In genomic region chr18:12703714-12704113, GRCh38 we compare ENCODE assay signal across 7 cellular contexts. TPM values are rescaled to one million over a fixed set of nuclear protein-coding genes. Genes with fewer than 3 reads are reported as not detected.
DNase-seq lines count a peak whose midpoint lies in the region; ATAC-seq, FAIRE-seq and TF ChIP-seq lines count a peak whose summit lies in the region.

No MANE protein-coding gene starts in this region.

- TF ChIP-seq RAD21 in GM12878 (IDR thresholded peaks at IDR 0.05; ENCODE audit: insufficient read depth, low read depth, low read length) (no peak), liver (IDR thresholded peaks at IDR 0.05) (no peak)

- in situ Hi-C loops in GM12878 (cut with MboI) = no loop called here

- POLR2A ChIA-PET in GM12878 (lab: Charles Lee) = interaction anchor here (0.8 to 1.9 kb wide), 2 partner anchors 11 to 293 kb away, joined by 3 to 7 read pairs; no protein-coding TSS in a partner anchor

- SMC1A ChIA-PET in GM12878 (lab: Charles Lee; ENCODE audit: uncharacterized antibody, unreplicated experiment) = interaction anchor here (1.1 to 1.3 kb wide), 3 partner anchors 12 to 327 kb away, joined by 3 read pairs; partner anchors contain the start of gene AFG3L2

- no peaks in the 10 kb centered on the region for H4K20me1 ChIP-seq in GM12878 (ENCODE audit: control insufficient read depth, insufficient read depth)

- H3K9me3 ChIP-seq in GM12878 (replicated peaks; ENCODE audit: control insufficient read depth, insufficient read depth, low read length) (no peaks in the 10 kb centered on the region), liver (ENCODE audit: control insufficient read depth in 4 of 4, low read length in 3 of 4) (no peaks in the 10 kb centered on the region), tibial nerve (no peaks in the 10 kb centered on the region)

- TF ChIP-seq POLR2A in GM12878 (IDR thresholded peaks at IDR 0.05; ENCODE audit: low read depth, low read length) (no peak), tibial nerve (IDR thresholded peaks at IDR 0.05) (no peak)

- no peak for FAIRE-seq in GM12878 (lab: Jason Lieb, UNC)

- peak; percentile 58 for DNase-seq in EH (ENCODE audit: low read depth)
- DNase-seq in NAMALWA (ENCODE audit: low spot score) = peak; percentile 57
- no peak for DNase-seq in GM12878 (ENCODE audit: low read depth, low spot score)
- DNase-seq in tibial nerve (ENCODE audit: low spot score in 2 of 2) = no peak
- no peak for DNase-seq in foreskin melanocyte
- no peak for DNase-seq in NCI-H2196 (lab: John Stamatoyannopoulos, UW; ENCODE audit: unreplicated experiment)

- intact Hi-C loops in GM12878 (cut with micrococcal nuclease; ENCODE audit: unreplicated experiment) = no loop called here

- peak; percentile 15; the same call in 2 of the 3 replicates for ATAC-seq in GM12878

- WGBS in GM12878 (ENCODE audit: insufficient coverage, insufficient replicate concordance, low lambda C conversion rate, missing lambda C conversion rate) = 3% methylated on average over 2 of the region's 2 CpGs
- WGBS in liver = under 1% methylated on average over 2 of the region's 2 CpGs
- WGBS in tibial nerve, 2 donors = 0 to 1% methylated on average over 2 of the region's 2 CpGs

- CTCF ChIA-PET in GM12878 (lab: Yijun Ruan, JAX) = interaction anchor here (1.5 kb wide), 1 partner anchor 187 kb away, joined by 3 read pairs; no protein-coding TSS in a partner anchor

- H3K4me2 ChIP-seq in GM12878 (ENCODE audit: control insufficient read depth, insufficient read depth) = peak overlapping the region; percentile 58

- H3K27me3 ChIP-seq in GM12878 (replicated peaks in 1 of 2; ENCODE audit: control insufficient read depth in 2 of 2, insufficient read depth in 2 of 2, low read length in 1 of 2) (no peaks in the 10 kb centered on the region), liver (ENCODE audit: control insufficient read depth in 4 of 4, insufficient read depth in 4 of 4, low read length in 3 of 4) (no peaks in the 10 kb centered on the region), tibial nerve (no peaks in the 10 kb centered on the region)

- H3K9ac ChIP-seq in GM12878 (ENCODE audit: control insufficient read depth, insufficient read depth, low read length) = peak overlapping the region; percentile 72
- peak overlapping the region; percentile 89 to 94 for H3K9ac ChIP-seq in liver (ENCODE audit: low read depth in 1 of 2, low read length in 2 of 2)

- no peak overlapping the region for H2AFZ ChIP-seq in GM12878 (ENCODE audit: control insufficient read depth, low read depth, low read length)

- H3K4me1 ChIP-seq in GM12878 (ENCODE audit: control insufficient read depth, insufficient read depth, low read length) (peaks cover 16% of the 10 kb centered on the region), liver (ENCODE audit: control insufficient read depth in 4 of 4, insufficient read depth in 4 of 4, low read length in 3 of 4) (peaks cover 11 to 35% (median 18%) of the 10 kb centered on the region in 4 donors), tibial nerve (peaks cover 0 to 40% (median 20%) of the 10 kb centered on the region in 4 donors)

- peak overlapping the region; percentile 98 for H3K27ac ChIP-seq in GM12878 (ENCODE audit: control insufficient read depth, insufficient read depth)
- H3K27ac ChIP-seq in liver (ENCODE audit: low read depth in 1 of 2, low read length in 2 of 2) = no peak overlapping the region
- peak overlapping the region in 3 of 4 donors; percentile 92 to 99 (median 92) for H3K27ac ChIP-seq in tibial nerve

- RAD21 ChIA-PET in GM12878 (lab: Charles Lee; ENCODE audit: unreplicated experiment) = interaction anchor here (1.1 kb wide), 1 partner anchor 327 kb away, joined by 3 read pairs; the partner anchor contains the start of gene AFG3L2

- H3K79me2 ChIP-seq in GM12878 (ENCODE audit: control insufficient read depth, insufficient read depth, low read length) = peaks cover 57% of the 10 kb centered on the region

- BruUV-seq in GM12878 (replicated peaks; lab: Mats Ljungman, UMichigan) = TSS peak; percentile 85

- H3K4me3 ChIP-seq in GM12878 (peak overlapping the region; percentile 96), liver (ENCODE audit: low read depth in 1 of 3, low read length in 3 of 3) (peak overlapping the region; percentile 90 to 98 (median 90)), tibial nerve (peak overlapping the region; percentile 63 to 80 (median 70))

- H3K36me3 ChIP-seq in GM12878 (ENCODE audit: control insufficient read depth in 2 of 2, insufficient read depth in 2 of 2, low read length in 1 of 2) = peaks cover 2 to 10% of the 10 kb centered on the region in 2 experiments; a peak in 2 of 4 replicates
- H3K36me3 ChIP-seq in liver (ENCODE audit: control insufficient read depth in 4 of 4, insufficient read depth in 3 of 4, low read depth in 1 of 4, low read length in 3 of 4) = peaks cover 5 to 20% (median 13%) of the 10 kb centered on the region in 4 donors
- H3K36me3 ChIP-seq in tibial nerve = peaks cover 0 to 27% (median 6%) of the 10 kb centered on the region in 3 donors

- no peak for TF ChIP-seq EP300 in GM12878 (IDR thresholded peaks at IDR 0.05; ENCODE audit: borderline replicate concordance in 1 of 2, control insufficient read depth in 1 of 2, low read depth in 2 of 2, low read length in 2 of 2)
- TF ChIP-seq EP300 in tibial nerve (IDR thresholded peaks at IDR 0.05) = no peak

- TF ChIP-seq CTCF in GM12878 (IDR thresholded peaks at IDR 0.05 in 2 of 3, conservative IDR thresholded peaks at IDR 0.05 in 1 of 3; ENCODE audit: control insufficient read depth in 2 of 3, extremely low read depth in 1 of 3, insufficient read depth in 1 of 3, low read depth in 3 of 3, low read length in 3 of 3) (no peak), liver (IDR thresholded peaks at IDR 0.05; ENCODE audit: low read depth, low read length, missing input control) (no peak), tibial nerve (IDR thresholded peaks at IDR 0.05) (no peak)

RNA-seq across cellular contexts. Expression of gene PSMG2, which starts 0.9 kb away (rescaled TPM):
- 24.6 and 24.8 TPM in 2 replicates for total RNA-seq in GM12878 (2013; cell fraction: nucleolus; rRNA removed)
- total RNA-seq in GM12878 (2014; rRNA removed) (117 and 134 TPM in 2 replicates), GM12878 (2014; rRNA removed; fragmentation: Illumina TruSeq; extraction: Trizol) (111 and 116 TPM in 2 replicates), GM12878 (2021) (87.0 and 88.5 TPM in 2 replicates), liver (10 to 100 TPM; 24.2 to 48.0 TPM), tibial nerve (100 to 1,000 TPM in 1 of 4 donors, 10 to 100 TPM in 3; 52.6 to 102 (median 75.3) TPM)
- 53.3 TPM for polyA plus RNA-seq in GM12878 (2011; ENCODE audit: low read depth)
- polyA plus RNA-seq in GM12878 (2011; rRNA removed) (93.4 and 102 TPM in 2 replicates), GM12878 (2014; fragmentation: Illumina TruSeq; extraction: Trizol) (116 and 119 TPM in 2 replicates), GM12878 (2014; fragmentation: Nextera tagmentation; extraction: Ambion mirVana) (100 to 1,000 TPM; 168 to 268 TPM), GM12878 (2014; rRNA removed) (81.5 and 97.4 TPM in 2 replicates), GM12878 (2016; fragmentation: Nextera tagmentation; extraction: Ambion mirVana) (100 to 1,000 TPM; 156 to 174 TPM), liver (10 to 100 TPM; 32.1 to 41.1 TPM)
- 62.4 and 64.0 TPM in 2 replicates for polyA plus RNA-seq in GM12878 (2011; cell fraction: cytosol; rRNA removed)
- 34.3 and 37.0 TPM in 2 replicates for polyA plus RNA-seq in GM12878 (2011; cell fraction: nucleus; rRNA removed)
- polyA plus RNA-seq in GM12878 (2012) = 74.9 and 88.9 TPM in 2 replicates
- polyA minus RNA-seq in GM12878 (2011; rRNA and poly(A)+ RNA removed) = 54.7 and 59.0 TPM in 2 replicates
- 29.1 and 29.4 TPM in 2 replicates for polyA minus RNA-seq in GM12878 (2011; cell fraction: cytosol; rRNA and poly(A)+ RNA removed)
- polyA minus RNA-seq in GM12878 (2011; cell fraction: nucleus; rRNA and poly(A)+ RNA removed) = 8.1 and 11.1 TPM in 2 replicates

RNA-seq across cellular contexts. Expression of gene CEP76, which starts 1.2 kb away (rescaled TPM):
- 19.7 and 21.1 TPM in 2 replicates for total RNA-seq in GM12878 (2013; cell fraction: nucleolus; rRNA removed)
- total RNA-seq in GM12878 (2014; rRNA removed) = 13.9 and 14.1 TPM in 2 replicates
- 13.2 and 13.7 TPM in 2 replicates for total RNA-seq in GM12878 (2014; rRNA removed; fragmentation: Illumina TruSeq; extraction: Trizol)
- total RNA-seq in GM12878 (2021) = 10.1 and 11.9 TPM in 2 replicates
- polyA plus RNA-seq in GM12878 (2011; ENCODE audit: low read depth) = 3.6 TPM
- polyA plus RNA-seq in GM12878 (2011; rRNA removed) = 13.7 and 21.5 TPM in 2 replicates
- polyA plus RNA-seq in GM12878 (2011; cell fraction: cytosol; rRNA removed) = 7.6 and 8.5 TPM in 2 replicates
- 9.5 and 12.3 TPM in 2 replicates for polyA plus RNA-seq in GM12878 (2011; cell fraction: nucleus; rRNA removed)
- 5.2 and 5.4 TPM in 2 replicates for polyA plus RNA-seq in GM12878 (2012)
- 10.7 and 13.5 TPM in 2 replicates for polyA plus RNA-seq in GM12878 (2014; fragmentation: Illumina TruSeq; extraction: Trizol)
- polyA plus RNA-seq in GM12878 (2014; fragmentation: Nextera tagmentation; extraction: Ambion mirVana) = 1 to 10 TPM; 3.9 to 4.7 TPM
- 13.8 and 14.7 TPM in 2 replicates for polyA plus RNA-seq in GM12878 (2014; rRNA removed)
- polyA plus RNA-seq in GM12878 (2016; fragmentation: Nextera tagmentation; extraction: Ambion mirVana) = 10 to 100 TPM; 12.8 to 14.9 TPM
- polyA minus RNA-seq in GM12878 (2011; rRNA and poly(A)+ RNA removed) = 20.1 and 25.6 TPM in 2 replicates
- 5.9 and 6.3 TPM in 2 replicates for polyA minus RNA-seq in GM12878 (2011; cell fraction: cytosol; rRNA and poly(A)+ RNA removed)
- polyA minus RNA-seq in GM12878 (2011; cell fraction: nucleus; rRNA and poly(A)+ RNA removed) = 8.6 and 10.4 TPM in 2 replicates
- total RNA-seq in liver = 10 to 100 TPM in 1 of 2 donors, 1 to 10 TPM in 1; 6.4 to 11.8 TPM
- 1 to 10 TPM; 1.3 to 2.1 TPM for polyA plus RNA-seq in liver
- 10 to 100 TPM in 2 of 4 donors, 1 to 10 TPM in 2; 3.1 to 13.6 (median 9.8) TPM for total RNA-seq in tibial nerve

RNA-seq across cellular contexts. Expression of gene SPIRE1, which starts 45.8 kb away (rescaled TPM):
- 0.07 TPM in 1 of 2 replicates, not detected in the other for total RNA-seq in GM12878 (2013; cell fraction: nucleolus; rRNA removed)
- total RNA-seq in GM12878 (2014; rRNA removed) (9.2 TPM in 2 replicates), GM12878 (2014; rRNA removed; fragmentation: Illumina TruSeq; extraction: Trizol) (7.6 and 8.6 TPM in 2 replicates), GM12878 (2021) (6.9 and 8.4 TPM in 2 replicates), liver (1 to 10 TPM; 2.9 to 3.4 TPM), tibial nerve (10 to 100 TPM; 55.5 to 72.5 (median 60.4) TPM)
- 0.43 TPM for polyA plus RNA-seq in GM12878 (2011; ENCODE audit: low read depth)
- polyA plus RNA-seq in GM12878 (2011; rRNA removed) (0.18 and 0.19 TPM in 2 replicates), GM12878 (2014; fragmentation: Illumina TruSeq; extraction: Trizol) (7.3 and 7.6 TPM in 2 replicates), GM12878 (2014; fragmentation: Nextera tagmentation; extraction: Ambion mirVana) (1 to 10 TPM; 1.9 to 2.6 TPM), GM12878 (2014; rRNA removed) (4.4 and 5.3 TPM in 2 replicates), GM12878 (2016; fragmentation: Nextera tagmentation; extraction: Ambion mirVana) (1 to 10 TPM; 1.4 to 3.3 TPM), liver (1 to 10 TPM in 1 of 2 donors, under 1 TPM in 1; 0.29 to 5.7 TPM)
- 0.06 and 0.10 TPM in 2 replicates for polyA plus RNA-seq in GM12878 (2011; cell fraction: cytosol; rRNA removed)
- polyA plus RNA-seq in GM12878 (2011; cell fraction: nucleus; rRNA removed) = 0.06 and 0.09 TPM in 2 replicates
- 0.54 and 1.00 TPM in 2 replicates for polyA plus RNA-seq in GM12878 (2012)
- 0.07 and 0.10 TPM in 2 replicates for polyA minus RNA-seq in GM12878 (2011; rRNA and poly(A)+ RNA removed)
- polyA minus RNA-seq in GM12878 (2011; cell fraction: cytosol; rRNA and poly(A)+ RNA removed) = 0.53 TPM in 1 of 2 replicates, not detected in the other
- polyA minus RNA-seq in GM12878 (2011; cell fraction: nucleus; rRNA and poly(A)+ RNA removed) = under 0.01 TPM in 1 of 2 replicates, not detected in the other

Comparison
In these comparisons a context has a peak if more than half of its experiments do, and no peak if none do; other contexts are left out.
1. DNase-seq: peak in EH (single experiment) and NAMALWA (single experiment); none in GM12878 (single experiment), tibial nerve (0 of 2), foreskin melanocyte (single experiment) and NCI-H2196 (single experiment).
2. H3K27ac ChIP-seq: peak in GM12878 (single experiment) and tibial nerve (3 of 4); none in liver (0 of 2).
3. RNA of gene SPIRE1, which starts 45.8 kb away (total RNA-seq): 55.5 to 72.5 TPM in tibial nerve; 0.07 to 9.2 TPM in GM12878 and 2.9 to 3.4 TPM in liver; every median in the first group is over 4 times any median in the second.
4. Peak in every context shown above with its lines, with median percentiles within 50 percentile points of each other: H3K4me3 ChIP-seq.